ENCODE assay signal across 22 cellular contexts in the genomic region with DNA sequence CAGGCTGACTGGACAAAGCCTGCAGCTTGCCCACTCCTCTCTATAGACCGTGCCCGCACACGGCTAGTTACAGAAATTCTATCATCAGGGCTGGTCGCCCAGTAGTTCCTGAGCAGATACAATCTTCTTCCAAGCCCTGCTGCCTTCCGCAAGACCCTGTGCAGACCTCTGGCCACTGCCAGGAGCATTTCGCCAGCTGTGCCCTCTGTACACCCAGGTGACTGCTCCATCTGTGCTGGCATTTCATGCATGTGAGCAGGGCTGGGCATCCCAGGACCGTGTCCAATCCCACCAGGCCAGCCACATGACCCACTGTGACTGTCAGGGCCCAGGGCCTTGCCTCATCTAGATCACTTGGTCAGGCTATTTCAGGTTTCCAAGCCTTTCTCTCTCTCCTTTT. TPM values are rescaled to one million over a fixed set of nuclear protein-coding genes. Genes with fewer than 3 reads are reported as not detected.
DNase-seq lines count a peak whose midpoint lies in the region; ATAC-seq, FAIRE-seq and TF ChIP-seq lines count a peak whose summit lies in the region.
"Had no signal": no experiment of that assay in that cellular context is flagged by ENCODE, and none has a peak within 500 bp of the region (broad histone marks: within the 10 kb centered on the region; RNA-seq: fewer than 3 reads in every experiment).

No MANE protein-coding gene starts in this region.

- H4K5ac ChIP-seq in H1 (ENCODE audit: insufficient read length, low read depth, low read length), result no peak overlapping the region

- POLR2A ChIA-PET in H1 (lab: Charles Lee; ENCODE audit: partially characterized antibody), result interaction anchor here (1.2 to 1.8 kb wide), 3 partner anchors 15 to 35 kb away, joined by 3 to 4 read pairs (median 4); no protein-coding TSS in a partner anchor

- no peak overlapping the region for H3K4me3 ChIP-seq in left ventricle myocardium inferior
- no peak overlapping the region for H3K4me3 ChIP-seq in H1 (ENCODE audit: extremely low read depth in 1 of 4, insufficient read depth in 2 of 4, low read depth in 3 of 4, low read length in 4 of 4)
- no peak overlapping the region for H3K4me3 ChIP-seq in psoas muscle
- H3K4me3 ChIP-seq: BLaER1, GM23248, PC-9 had no signal

- no peak overlapping the region for H3K14ac ChIP-seq in H1 (ENCODE audit: insufficient read length)

- no peak for TF ChIP-seq POLR2A in H1 (IDR thresholded peaks at IDR 0.05; ENCODE audit: control extremely low read depth in 1 of 2, low read depth in 2 of 2, low read length in 2 of 2)

- H4K8ac ChIP-seq in H1 (ENCODE audit: extremely low read depth, insufficient read depth, low read length), result no peak overlapping the region

- H3K4ac ChIP-seq in H1 (replicated peaks; ENCODE audit: insufficient read length, low read depth, low read length), result no peak overlapping the region

- TF ChIP-seq RAD21 in H1 (IDR thresholded peaks at IDR 0.05 in 1 of 2, conservative IDR thresholded peaks at IDR 0.05 in 1 of 2; ENCODE audit: low read depth in 2 of 2, low read length in 2 of 2), result no peak

- no peak overlapping the region for H3K23ac ChIP-seq in H1 (ENCODE audit: insufficient read length)

- H4K91ac ChIP-seq in H1 (replicated peaks; ENCODE audit: insufficient read length, low read length), result peak overlapping the region; percentile 23

- H3K79me2 ChIP-seq in H1 (ENCODE audit: control insufficient read depth in 1 of 2, insufficient read depth in 2 of 2, low read length in 2 of 2), result no peaks in the 10 kb centered on the region

- H3K9me3 Mint-ChIP-seq in activated CD4-positive, alpha-beta T cell treated with anti-CD3 and anti-CD28 coated beads, Interleukin-2, amount 10 ng/mL, durations not matched to agents 24 days and 14 days, result no peaks in the 10 kb centered on the region
- H3K9me3 Mint-ChIP-seq: CD4-positive, CD25-positive, alpha-beta regulatory T cell; H9; HFFc6; IgD-negative memory B cell had no signal

- H2BK5ac ChIP-seq in H1 (ENCODE audit: low read depth, low read length), result no peak overlapping the region

- H3K79me1 ChIP-seq in H1 (ENCODE audit: low read depth, low read length), result no peaks in the 10 kb centered on the region

- ATAC-seq in Right ventricle myocardium superior (ENCODE audit: poor library complexity) (peak; percentile 48), psoas muscle (peak; percentile 49 to 92 (median 72))

- H3K36me3 ChIP-seq in left ventricle myocardium inferior (peaks cover 5% of the 10 kb centered on the region), H1 (ENCODE audit: control insufficient read depth in 2 of 4, insufficient read depth in 4 of 4, low read length in 3 of 4) (no peaks in the 10 kb centered on the region), psoas muscle (ENCODE audit: insufficient read depth in 1 of 2, low read depth in 1 of 2) (no peaks in the 10 kb centered on the region)
- H3K36me3 ChIP-seq: BLaER1 had no signal

- no peak overlapping the region for H3K9ac ChIP-seq in H1 (replicated peaks in 1 of 4; ENCODE audit: extremely low read depth in 1 of 4, low read depth in 3 of 4, low read length in 3 of 4)
- H3K9ac ChIP-seq: BLaER1, GM23248, KMS-11 had no signal

- intact Hi-C loops in Right ventricle myocardium superior (cut with DNase I), result no loop called here
- intact Hi-C loops in left ventricle myocardium inferior (cut with micrococcal nuclease), result no loop called here
- intact Hi-C loops in psoas muscle (cut with DNase I), result no loop called here
- intact Hi-C loops in activated CD4-positive, alpha-beta T cell treated with anti-CD3 and anti-CD28 coated beads, Interleukin-2, amount 10 ng/mL, durations not matched to agents 24 days and 14 days (cut with micrococcal nuclease), result no loop called here

- H3K23me2 ChIP-seq in H1 (ENCODE audit: low read depth, low read length), result no peaks in the 10 kb centered on the region

- peaks cover 15% of the 10 kb centered on the region for H3K4me1 ChIP-seq in left ventricle myocardium inferior
- H3K4me1 ChIP-seq in H1 (replicated peaks in 1 of 4; ENCODE audit: control insufficient read depth in 3 of 4, insufficient read depth in 4 of 4, low read length in 3 of 4), result peaks cover 4 to 14% (median 10%) of the 10 kb centered on the region in 4 experiments
- H3K4me1 ChIP-seq in psoas muscle, result no peaks in the 10 kb centered on the region

- H3K27me3 ChIP-seq in left ventricle myocardium inferior (ENCODE audit: low read depth) (no peaks in the 10 kb centered on the region), H1 (replicated peaks in 1 of 4; ENCODE audit: control insufficient read depth in 3 of 4, extremely low read depth in 1 of 4, insufficient read depth in 3 of 4, low read length in 3 of 4) (no peaks in the 10 kb centered on the region), psoas muscle (ENCODE audit: insufficient read depth in 3 of 3, low read length in 2 of 3) (peaks cover 0 to 1% (median 0%) of the 10 kb centered on the region in 3 donors)
- H3K27me3 ChIP-seq: BLaER1 had no signal

- CTCF ChIA-PET in H1 (lab: Charles Lee; ENCODE audit: partially characterized antibody), result interaction anchor here (0.7 to 1.8 kb wide), 8 partner anchors 15 to 96 kb away, joined by 3 to 10 read pairs (median 3); no protein-coding TSS in a partner anchor

- no peak for DNase-seq in Right ventricle myocardium superior
- no peak for DNase-seq in left ventricle myocardium inferior
- DNase-seq in H1 (ENCODE audit: low read depth in 1 of 2, low spot score in 2 of 2), result no peak
- no peak for DNase-seq in psoas muscle
- no peak for DNase-seq in NCI-H1694 treated with DMSO at 0.1 percent for 48 hours (lab: John Stamatoyannopoulos, UW)
- DNase-seq in activated CD4-positive, alpha-beta T cell treated with anti-CD3 and anti-CD28 coated beads, Interleukin-2, amount 10 ng/mL, durations not matched to agents 24 days and 14 days, result no peak
- DNase-seq in HUDEP-2 (lab: John Stamatoyannopoulos, UW; ENCODE audit: unreplicated experiment in 76 of 76), result no peak
- DNase-seq: CD4-positive, CD25-positive, alpha-beta regulatory T cell; DMS53; GM23248; H9; HFFc6; MM.1S; NCI-H1417; NCI-H1694; NCI-H2227 treated with DMSO at 0.1 percent for 48 hours; NCI-H526 treated with DMSO at 0.1 percent for 48 hours; PC-9; SHP77 treated with DMSO at 0.1 percent for 48 hours had no signal

- H2AFZ ChIP-seq in H1 (ENCODE audit: low read length), result no peak overlapping the region
- H2AFZ ChIP-seq: GM23248, PC-9 had no signal

- H3K36me3 Mint-ChIP-seq in activated CD4-positive, alpha-beta T cell treated with anti-CD3 and anti-CD28 coated beads, Interleukin-2, amount 10 ng/mL, durations not matched to agents 24 days and 14 days (ENCODE audit: low read depth), result no peaks in the 10 kb centered on the region
- H3K36me3 Mint-ChIP-seq: CD4-positive, CD25-positive, alpha-beta regulatory T cell; IgD-negative memory B cell had no signal

- no peak for TF ChIP-seq EP300 in H1 (IDR thresholded peaks at IDR 0.05; ENCODE audit: borderline replicate concordance in 1 of 2, low read depth in 2 of 2, low read length in 2 of 2)

- no peaks in the 10 kb centered on the region for H4K20me1 ChIP-seq in H1 (replicated peaks in 1 of 2; ENCODE audit: control insufficient read depth in 1 of 2, insufficient read depth in 2 of 2, low read length in 2 of 2)
- H4K20me1 ChIP-seq: BLaER1 had no signal

- TF ChIP-seq CTCF in left ventricle myocardium inferior (IDR thresholded peaks at IDR 0.05; ENCODE audit: borderline replicate concordance), result no peak
- TF ChIP-seq CTCF in H1 (IDR thresholded peaks at IDR 0.05; ENCODE audit: control extremely low read depth in 1 of 3, insufficient read depth in 1 of 3, low read depth in 1 of 3, low read length in 3 of 3), result no peak
- no peak for TF ChIP-seq CTCF in psoas muscle (IDR thresholded peaks at IDR 0.05)

- H2BK120ac ChIP-seq in H1 (replicated peaks; ENCODE audit: low read depth, low read length), result no peak overlapping the region

- no peak overlapping the region for H3K18ac ChIP-seq in H1 (ENCODE audit: extremely low read depth, low read length)

- no peak overlapping the region for H2BK20ac ChIP-seq in H1 (ENCODE audit: low read length)

- H3K27me3 Mint-ChIP-seq in activated CD4-positive, alpha-beta T cell treated with anti-CD3 and anti-CD28 coated beads, Interleukin-2, amount 10 ng/mL, durations not matched to agents 24 days and 14 days, result peaks cover 15% of the 10 kb centered on the region
- H3K27me3 Mint-ChIP-seq: CD4-positive, CD25-positive, alpha-beta regulatory T cell had no signal

- H2BK12ac ChIP-seq in H1 (ENCODE audit: low read depth, low read length), result no peak overlapping the region

- H3K27ac Mint-ChIP-seq in activated CD4-positive, alpha-beta T cell treated with anti-CD3 and anti-CD28 coated beads, Interleukin-2, amount 10 ng/mL, durations not matched to agents 24 days and 14 days, result no peak overlapping the region
- H3K27ac Mint-ChIP-seq: CD4-positive, CD25-positive, alpha-beta regulatory T cell; HFFc6 had no signal

- H3K56ac ChIP-seq in H1 (replicated peaks; ENCODE audit: insufficient read length, low read depth, low read length), result no peak overlapping the region

- no peak overlapping the region for H3K27ac ChIP-seq in left ventricle myocardium inferior (replicated peaks)
- no peak overlapping the region for H3K27ac ChIP-seq in H1 (ENCODE audit: low read depth, low read length)
- no peak overlapping the region for H3K27ac ChIP-seq in psoas muscle
- H3K27ac ChIP-seq: BLaER1, GM23248, KMS-11, PC-9 had no signal

- no peak for FAIRE-seq in H1 (lab: Jason Lieb, UNC)

- no peak overlapping the region for H3K4me3 Mint-ChIP-seq in activated CD4-positive, alpha-beta T cell treated with anti-CD3 and anti-CD28 coated beads, Interleukin-2, amount 10 ng/mL, durations not matched to agents 24 days and 14 days
- H3K4me3 Mint-ChIP-seq: CD4-positive, CD25-positive, alpha-beta regulatory T cell; H9; HFFc6; IgD-negative memory B cell had no signal

- no peak overlapping the region for H2AK5ac ChIP-seq in H1 (ENCODE audit: low read depth, low read length)

- no peak overlapping the region for H3K4me2 ChIP-seq in H1 (ENCODE audit: insufficient read depth in 1 of 2, low read depth in 2 of 2, low read length in 2 of 2)
- H3K4me2 ChIP-seq: BLaER1, KMS-11, PC-9 had no signal

- no peaks in the 10 kb centered on the region for H3K9me3 ChIP-seq in left ventricle myocardium inferior (replicated peaks)
- no peaks in the 10 kb centered on the region for H3K9me3 ChIP-seq in H1 (ENCODE audit: insufficient read depth in 2 of 2, low read depth in 1 of 2, low read length in 1 of 2)
- H3K9me3 ChIP-seq in psoas muscle, result no peaks in the 10 kb centered on the region
- H3K9me3 ChIP-seq: BLaER1 had no signal

- H2BK15ac ChIP-seq in H1 (ENCODE audit: low read length), result no peak overlapping the region

- no peaks in the 10 kb centered on the region for H3K4me1 Mint-ChIP-seq in activated CD4-positive, alpha-beta T cell treated with anti-CD3 and anti-CD28 coated beads, Interleukin-2, amount 10 ng/mL, durations not matched to agents 24 days and 14 days
- H3K4me1 Mint-ChIP-seq: CD4-positive, CD25-positive, alpha-beta regulatory T cell had no signal

- 90% methylated on average over 7 of the region's 7 CpGs; no CpG with 5 or more reads in 1 of the 2 experiments for WGBS in H1 (ENCODE audit: extremely low coverage in 1 of 2, insufficient coverage in 1 of 2, insufficient read length in 1 of 2, insufficient replicate concordance in 2 of 2, low coverage in 1 of 2, low lambda C conversion rate in 2 of 2, missing lambda C conversion rate in 1 of 2), 2 experiments
- WGBS in psoas muscle, 3 donors, result 37 to 55% (median 54%) methylated on average over 7 of the region's 7 CpGs

RNA-seq across cellular contexts. Expression of gene HSPA12A, which starts 36.9 kb away (rescaled TPM):
- 15.9 TPM for total RNA-seq in Right ventricle myocardium superior
- total RNA-seq in left ventricle myocardium inferior, result 15.0 TPM
- 4.8 and 6.9 TPM in 2 replicates for total RNA-seq in H1 (2021; fragmentation: NEBNext Ultra II Directional; extraction: Animal tissue kit (Norgen Biotek cat#: 25700))
- polyA plus RNA-seq in H1 (2011; rRNA removed), result 3.1 and 3.2 TPM in 2 replicates
- polyA plus RNA-seq in H1 (2011; cell fraction: cytosol; rRNA removed), result 4.0 TPM
- 6.6 TPM for polyA plus RNA-seq in H1 (2011; cell fraction: nucleus; rRNA removed)
- 2.8 to 4.9 TPM (median 3.6 TPM) in 4 replicates for polyA plus RNA-seq in H1 (2012, experiment 1 of 2)
- polyA plus RNA-seq in H1 (2012, experiment 2 of 2), result 1.1 TPM
- 3.7 TPM for polyA plus RNA-seq in H1 (2013, experiment 1 of 2)
- polyA plus RNA-seq in H1 (2013, experiment 2 of 2), result 3.2 TPM
- polyA minus RNA-seq in H1 (2011; rRNA and poly(A)+ RNA removed), result 7.8 and 14.4 TPM in 2 replicates
- polyA minus RNA-seq in H1 (2011; cell fraction: cytosol; rRNA and poly(A)+ RNA removed), result 3.2 TPM
- polyA minus RNA-seq in H1 (2011; cell fraction: nucleus; rRNA and poly(A)+ RNA removed), result 10.1 TPM
- 10 to 100 TPM in 1 of 4 donors, 1 to 10 TPM in 3; 7.0 to 11.4 (median 8.9) TPM for total RNA-seq in psoas muscle
- polyA plus RNA-seq in psoas muscle, result 1 to 10 TPM; 2.6 to 6.9 (median 3.8) TPM
- 0.05 TPM in 1 of 2 replicates, not detected in the other for total RNA-seq in activated CD4-positive, alpha-beta T cell treated with anti-CD3 and anti-CD28 coated beads, Interleukin-2, amount 10 ng/mL, durations not matched to agents 24 days and 14 days
